Comparison of ENCODE assay signal across 23 cellular contexts in the genomic region with DNA sequence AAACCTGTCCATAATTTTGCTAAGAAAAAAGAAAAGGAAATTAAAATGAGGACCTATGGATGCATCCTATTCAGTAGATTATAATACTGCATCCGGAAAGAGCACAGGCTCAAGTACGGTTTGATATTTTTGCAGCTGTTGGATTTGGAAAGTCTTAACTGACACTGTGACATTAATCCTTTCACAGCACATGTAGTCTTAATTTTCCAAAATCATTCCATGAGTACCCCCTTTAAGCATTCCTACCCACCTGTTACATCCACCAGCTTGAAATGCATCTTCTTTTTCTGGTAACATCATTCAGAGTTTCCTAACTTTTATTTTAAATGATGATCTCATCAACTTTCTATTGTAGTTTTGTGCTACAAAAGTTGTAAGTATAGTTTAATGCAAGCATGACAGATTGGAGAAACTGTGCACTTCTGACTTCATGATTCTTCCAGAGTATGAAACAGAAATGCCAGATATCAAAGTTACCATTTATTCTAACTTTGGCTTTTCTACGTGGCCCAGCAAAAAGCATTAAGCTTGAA.
"Had no signal": no experiment of that assay in that cellular context is flagged by ENCODE, and none has a peak within 500 bp of the region (broad histone marks: within the 10 kb centered on the region; RNA-seq: fewer than 3 reads in every experiment).

No MANE protein-coding gene starts in this region.

- FAIRE-seq: keratinocyte had no signal

- H3K27ac Mint-ChIP-seq: endodermal cell; immature natural killer cell; memory B cell; mesothelial cell of epicardium; naive B cell; stimulated activated memory B cell treated with anti-CD40 and anti-IgM and Interleukin-4, amounts not matched to agents 10 μg/mL and 1 μg/mL and 100 μg/mL, for 72 hours; stimulated activated naive CD8-positive, alpha-beta T cell treated with anti-CD3 and anti-CD28 coated beads, Interleukin-15, Interleukin-2, amounts not matched to agents 100 ng/mL and 50 ng/mL, for 24 hours had no signal

- H3K27me3 ChIP-seq: neutrophil, tibial artery, upper lobe of left lung, uterus had no signal

- H3K27me3 Mint-ChIP-seq: stimulated activated memory B cell treated with anti-CD40 and anti-IgM and Interleukin-4, amounts not matched to agents 10 μg/mL and 1 μg/mL and 100 μg/mL, for 72 hours had no signal

- ATAC-seq: left cardiac atrium; lower lobe of right lung; stimulated activated memory B cell treated with anti-CD40 and anti-IgM and Interleukin-4, amounts not matched to agents 10 μg/mL and 1 μg/mL and 100 μg/mL, for 72 hours had no signal

- H3K36me3 Mint-ChIP-seq: immature natural killer cell; memory B cell; naive B cell; stimulated activated memory B cell treated with anti-CD40 and anti-IgM and Interleukin-4, amounts not matched to agents 10 μg/mL and 1 μg/mL and 100 μg/mL, for 72 hours had no signal

- H3K4me3 ChIP-seq: coronary artery, left ventricle myocardium inferior, lower lobe of right lung, spleen, tibial artery, upper lobe of left lung, uterus had no signal

- H3K36me3 ChIP-seq: left ventricle myocardium inferior, lower lobe of right lung, neutrophil, spleen, tibial artery, upper lobe of left lung, uterus had no signal

- H3K27ac ChIP-seq: coronary artery, left ventricle myocardium inferior, lower lobe of right lung, neutrophil, spleen, tibial artery, upper lobe of left lung, uterus had no signal

- H3K4me1 Mint-ChIP-seq: endodermal cell; immature natural killer cell; memory B cell; naive B cell; stimulated activated memory B cell treated with anti-CD40 and anti-IgM and Interleukin-4, amounts not matched to agents 10 μg/mL and 1 μg/mL and 100 μg/mL, for 72 hours had no signal

- DNase-seq: effector CD4-positive, alpha-beta T cell; endodermal cell; foreskin melanocyte; immature natural killer cell; left cardiac atrium; left ventricle myocardium inferior; lower lobe of right lung; naive B cell; nephron progenitor cell; spleen; stimulated activated CD4-positive, alpha-beta T cell treated with anti-CD3 and anti-CD28 coated beads, Interleukin-15, amount 100 ng/mL, for 24 hours; stimulated activated CD4-positive, alpha-beta T cell treated with anti-CD3 and anti-CD28 coated beads, Interleukin-1b, Interleukin-23, amount 100 ng/mL, for 48 hours; stimulated activated CD4-positive, alpha-beta T cell treated with anti-CD3 and anti-CD28 coated beads, Interleukin-4, amount 100 ng/mL, for 24 hours; tibial artery; upper lobe of left lung; uterus had no signal

- H3K4me3 Mint-ChIP-seq: endodermal cell; immature natural killer cell; memory B cell; mesothelial cell of epicardium; naive B cell; nephron progenitor cell; stimulated activated memory B cell treated with anti-CD40 and anti-IgM and Interleukin-4, amounts not matched to agents 10 μg/mL and 1 μg/mL and 100 μg/mL, for 72 hours; stimulated activated naive CD8-positive, alpha-beta T cell treated with anti-CD3 and anti-CD28 coated beads, Interleukin-15, Interleukin-2, amounts not matched to agents 100 ng/mL and 50 ng/mL, for 24 hours had no signal

- H3K4me1 ChIP-seq: lower lobe of right lung, spleen, upper lobe of left lung, uterus had no signal

- H3K9me3 ChIP-seq: left ventricle myocardium inferior, lower lobe of right lung, neutrophil, spleen, tibial artery, upper lobe of left lung, uterus had no signal

- H3K9me3 Mint-ChIP-seq: endodermal cell; immature natural killer cell; memory B cell; mesothelial cell of epicardium; naive B cell; nephron progenitor cell; stimulated activated memory B cell treated with anti-CD40 and anti-IgM and Interleukin-4, amounts not matched to agents 10 μg/mL and 1 μg/mL and 100 μg/mL, for 72 hours; stimulated activated naive CD8-positive, alpha-beta T cell treated with anti-CD3 and anti-CD28 coated beads, Interleukin-15, Interleukin-2, amounts not matched to agents 100 ng/mL and 50 ng/mL, for 24 hours had no signal
